10 cellular contexts compared by ENCODE assay signal in genomic region chr12:67433393-67434175, GRCh38.
DNase-seq lines count a peak whose midpoint lies in the region; ATAC-seq, FAIRE-seq and TF ChIP-seq lines count a peak whose summit lies in the region.
"Had no signal": no experiment of that assay in that cellular context is flagged by ENCODE, and none has a peak within 500 bp of the region (broad histone marks: within the 10 kb centered on the region; RNA-seq: fewer than 3 reads in every experiment).

No MANE protein-coding gene starts in this region.

- no peaks in the 10 kb centered on the region for H3F3A ChIP-seq in Loucy (ENCODE audit: low read depth)

- H4K20me1 ChIP-seq in Loucy (ENCODE audit: insufficient read depth, low read length, poor library complexity, severe bottlenecking): no peaks in the 10 kb centered on the region

- TF ChIP-seq POLR2A in H54 (IDR thresholded peaks at IDR 0.05; ENCODE audit: low read depth, low read length): no peak

- peak overlapping the region; percentile 37; the same call in 1 of the 2 replicates for H2AFZ ChIP-seq in Loucy (ENCODE audit: low read length)

- intact Hi-C loops in left colon (cut with DNase I, micrococcal nuclease): no loop called here
- intact Hi-C loops in activated CD4-positive, alpha-beta memory T cell treated with anti-CD3 and anti-CD28 coated beads for 36 hours (cut with micrococcal nuclease): no loop called here

- no peaks in the 10 kb centered on the region for H3K27me3 ChIP-seq in Loucy (ENCODE audit: insufficient read depth, low read length, poor library complexity, severe bottlenecking)

- CTCF ChIA-PET in activated CD4-positive, alpha-beta memory T cell treated with anti-CD3 and anti-CD28 coated beads for 36 hours (lab: Charles Lee): no interaction called here

- no peaks in the 10 kb centered on the region for H3K9me3 ChIP-seq in Loucy (ENCODE audit: insufficient read depth, low read depth, low read length)

- H3K4me1 ChIP-seq in Loucy (ENCODE audit: insufficient read depth, low read length, poor library complexity, severe bottlenecking): peaks cover 32% of the 10 kb centered on the region

- POLR2A ChIA-PET in activated CD4-positive, alpha-beta memory T cell treated with anti-CD3 and anti-CD28 coated beads for 36 hours (lab: Charles Lee): no interaction called here

- no peaks in the 10 kb centered on the region for H3K36me3 ChIP-seq in Loucy (ENCODE audit: insufficient read depth, low read length)

- H3K4me2 ChIP-seq in Loucy (ENCODE audit: low read depth, low read length, poor library complexity, severe bottlenecking): no peak overlapping the region

- H3K9ac ChIP-seq in Loucy (ENCODE audit: low read depth, low read length, poor library complexity, severe bottlenecking): no peak overlapping the region

- no peak overlapping the region for H3K27ac Mint-ChIP-seq in activated CD4-positive, alpha-beta memory T cell treated with anti-CD3 and anti-CD28 coated beads for 36 hours

- no peak for TF ChIP-seq CTCF in Loucy (conservative IDR thresholded peaks at IDR 0.05; ENCODE audit: low read length)

- peak; percentile 87 for ATAC-seq in GM18517 (IDR thresholded peaks at IDR 0.05; ENCODE audit: unreplicated experiment)
- ATAC-seq in left colon: peak; percentile 21
- ATAC-seq: Panc1 had no signal

- H3K27me3 Mint-ChIP-seq in activated CD4-positive, alpha-beta memory T cell treated with anti-CD3 and anti-CD28 coated beads for 36 hours: no peaks in the 10 kb centered on the region

- no peaks in the 10 kb centered on the region for H3K9me3 Mint-ChIP-seq in activated CD4-positive, alpha-beta memory T cell treated with anti-CD3 and anti-CD28 coated beads for 36 hours

- H3K79me2 ChIP-seq in Loucy (ENCODE audit: insufficient read depth, low read length): no peaks in the 10 kb centered on the region

- DNase-seq in H54 (ENCODE audit: insufficient read length, low spot score) (peak; percentile 12), left colon (no peak), NCI-H1436 (lab: John Stamatoyannopoulos, UW) (no peak), AML-193 (lab: John Stamatoyannopoulos, UW) (no peak), T1000 (lab: John Stamatoyannopoulos, UW) (no peak)
- DNase-seq in activated CD4-positive, alpha-beta memory T cell treated with anti-CD3 and anti-CD28 coated beads for 36 hours: no peak

- H3K4me1 Mint-ChIP-seq in activated CD4-positive, alpha-beta memory T cell treated with anti-CD3 and anti-CD28 coated beads for 36 hours (ENCODE audit: low read depth): peaks cover 11% of the 10 kb centered on the region

- no peak for FAIRE-seq in H54 (lab: Jason Lieb, UNC)
- FAIRE-seq: GM19239 had no signal

- no peak overlapping the region for H3K4me3 Mint-ChIP-seq in activated CD4-positive, alpha-beta memory T cell treated with anti-CD3 and anti-CD28 coated beads for 36 hours

- H3K9me2 ChIP-seq in Loucy (replicated peaks; ENCODE audit: low read depth, low read length): no peaks in the 10 kb centered on the region

- no peak overlapping the region for H3K4me3 ChIP-seq in Loucy (ENCODE audit: low read length, poor library complexity, severe bottlenecking)

- no peaks in the 10 kb centered on the region for H3K36me3 Mint-ChIP-seq in activated CD4-positive, alpha-beta memory T cell treated with anti-CD3 and anti-CD28 coated beads for 36 hours
